ENCODE assay signal across 7 cellular contexts in genomic region chr12:26746315-26746714, GRCh38.
A peak's percentile ranks its signal among the peaks of the same experiment; 100 is the strongest.
DNase-seq lines count a peak whose midpoint lies in the region; ATAC-seq, FAIRE-seq and TF ChIP-seq lines count a peak whose summit lies in the region.

No MANE protein-coding gene starts in this region.

- H3K4me1 ChIP-seq in Panc1 (ENCODE audit: control insufficient read depth, insufficient read depth, low read length) = peaks cover 7% of the 10 kb centered on the region; the same call in 1 of the 2 replicates
- H3K4me1 ChIP-seq in smooth muscle cell (ENCODE audit: low read depth) = peaks cover 14% of the 10 kb centered on the region

- POLR2A ChIA-PET in Panc1 (lab: Charles Lee) = no interaction called here

- peaks cover 16% of the 10 kb centered on the region for H3F3A ChIP-seq in smooth muscle cell (ENCODE audit: low read depth)

- TF ChIP-seq POLR2A in lower leg skin (IDR thresholded peaks at IDR 0.05) = no peak

- H3K9ac ChIP-seq in smooth muscle cell (ENCODE audit: low read depth) = no peak overlapping the region

- H3K27ac ChIP-seq in Panc1 (ENCODE audit: low read length) (no peak overlapping the region), smooth muscle cell (ENCODE audit: low read depth) (peak overlapping the region; percentile 49)

- intact Hi-C loops in Panc1 (cut with micrococcal nuclease; ENCODE audit: unreplicated experiment) = no loop called here
- intact Hi-C loops in left ventricle myocardium superior (cut with micrococcal nuclease) = no loop called here
- intact Hi-C loops in lower leg skin (cut with DNase I; ENCODE audit: low total_unique reads) = no loop called here

- H3K27me3 ChIP-seq in Panc1 (ENCODE audit: control insufficient read depth, insufficient read depth, low read length) = no peaks in the 10 kb centered on the region
- no peaks in the 10 kb centered on the region for H3K27me3 ChIP-seq in smooth muscle cell (ENCODE audit: low read depth)

- in situ Hi-C loops in Panc1 (cut with HindIII; ENCODE audit: low pct_unique_long_range_greater_than_20kb, low sequenced_read_pairs) = no loop called here

- CTCF ChIA-PET in Panc1 (lab: Charles Lee) = no interaction called here

- H2AFZ ChIP-seq in smooth muscle cell (ENCODE audit: low read depth) = no peak overlapping the region

- H3K9me3 ChIP-seq in Panc1 (ENCODE audit: control insufficient read depth, insufficient read depth, low read depth, low read length) (no peaks in the 10 kb centered on the region), smooth muscle cell (replicated peaks; ENCODE audit: low read depth) (no peaks in the 10 kb centered on the region)

- H3K4me3 ChIP-seq in Panc1 (ENCODE audit: low read depth in 2 of 2, low read length in 2 of 2) = no peak overlapping the region
- H3K4me3 ChIP-seq in epithelial cell of esophagus (ENCODE audit: low read length) = no peak overlapping the region
- H3K4me3 ChIP-seq in smooth muscle cell = no peak overlapping the region
- H3K4me3 ChIP-seq in lower leg skin (ENCODE audit: low read depth, poor library complexity, severe bottlenecking) = no peak overlapping the region

- peak; percentile 82 for ATAC-seq in Panc1
- ATAC-seq in left ventricle myocardium superior = no peak

- peak overlapping the region; percentile 47 for H3K4me2 ChIP-seq in smooth muscle cell

- WGBS in smooth muscle cell (ENCODE audit: low lambda C conversion rate) = 38% methylated on average over 3 of the region's 3 CpGs
- 40 to 54% methylated on average over 3 of the region's 3 CpGs for WGBS in lower leg skin, 2 donors

- no peaks in the 10 kb centered on the region for H3K36me3 ChIP-seq in Panc1 (ENCODE audit: control insufficient read depth, insufficient read depth, low read length)
- H3K36me3 ChIP-seq in smooth muscle cell (ENCODE audit: low read depth) = no peaks in the 10 kb centered on the region

- TF ChIP-seq CTCF in Panc1 (IDR thresholded peaks at IDR 0.05) = no peak
- no peak for TF ChIP-seq CTCF in epithelial cell of esophagus (IDR thresholded peaks at IDR 0.05; ENCODE audit: insufficient read depth, low read depth, low read length, missing control alignments)
- no peak for TF ChIP-seq CTCF in smooth muscle cell (IDR thresholded peaks at IDR 0.05; ENCODE audit: borderline replicate concordance, insufficient read depth, poor library complexity, severe bottlenecking)
- TF ChIP-seq CTCF in lower leg skin (IDR thresholded peaks at IDR 0.05) = no peak

- peak; percentile 57 for FAIRE-seq in GM19239 (lab: Jason Lieb, UNC)

- no TSS peak for BruUV-seq in Panc1 (replicated peaks; lab: Mats Ljungman, UMichigan)

- peaks cover 4% of the 10 kb centered on the region for H3K79me2 ChIP-seq in smooth muscle cell (ENCODE audit: low read depth)

- DNase-seq in GM19239 (ENCODE audit: insufficient read length, low spot score) = no peak
- DNase-seq in Panc1 (ENCODE audit: low read depth, low spot score) = peak; percentile 2
- DNase-seq in epithelial cell of esophagus (ENCODE audit: low read depth) = peak; percentile 77
- DNase-seq in smooth muscle cell (lab: John Stamatoyannopoulos, UW; ENCODE audit: unreplicated experiment) = no peak
- DNase-seq in left ventricle myocardium superior = no peak
- no peak for DNase-seq in stimulated activated naive CD4-positive, alpha-beta T cell treated with Interleukin-2 at 50 U/mL for 16 hours (lab: John Stamatoyannopoulos, UW)
- no peak for DNase-seq in lower leg skin (ENCODE audit: low spot score in 2 of 2)

- no peaks in the 10 kb centered on the region for H4K20me1 ChIP-seq in smooth muscle cell (ENCODE audit: low read depth)

Comparison
In these comparisons a context has a peak if more than half of its experiments do, and no peak if none do; other contexts are left out.
1. DNase-seq: peak in Panc1 (single experiment) and epithelial cell of esophagus (single experiment); none in GM19239 (single experiment), smooth muscle cell (single experiment), left ventricle myocardium superior (single experiment), stimulated activated naive CD4-positive, alpha-beta T cell treated with Interleukin-2 at 50 U/mL for 16 hours (single experiment) and lower leg skin (0 of 2).